In genomic region chr7:48188776-48189520, GRCh38 we compare ENCODE assay signal across 2 cellular contexts.
TF ChIP-seq lines count a peak whose summit lies in the region.

No MANE protein-coding gene starts in this region.

TF ChIP-seq in GM23338, 12 proteins besides CTCF, POLR2A, EP300 and RAD21 (continued from another document):
- TF ChIP-seq ZNF462 (CRISPR knock-in tag; IDR thresholded peaks at IDR 0.05): no peak
- TF ChIP-seq REST (IDR thresholded peaks at IDR 0.05; ENCODE audit: unreplicated experiment): no peak
- no peak for TF ChIP-seq JUNB (IDR thresholded peaks at IDR 0.05; ENCODE audit: unreplicated experiment)
- no peak for TF ChIP-seq CREB1 (CRISPR knock-in tag; IDR thresholded peaks at IDR 0.05; ENCODE audit: low read depth)
- TF ChIP-seq EZH2phosphoT487 (IDR thresholded peaks at IDR 0.05; ENCODE audit: unreplicated experiment): no peak
- TF ChIP-seq EZH2 (IDR thresholded peaks at IDR 0.05; ENCODE audit: low read depth, unreplicated experiment): no peak
- no peak for TF ChIP-seq STAT1 (IDR thresholded peaks at IDR 0.05; ENCODE audit: unreplicated experiment)
- TF ChIP-seq ETS1 (IDR thresholded peaks at IDR 0.05): no peak
- no peak for TF ChIP-seq ZNF331 (CRISPR knock-in tag; IDR thresholded peaks at IDR 0.05; ENCODE audit: low read depth)
- TF ChIP-seq POLR2AphosphoS5 (IDR thresholded peaks at IDR 0.05; ENCODE audit: low read depth): no peak
TF ChIP-seq in GM23338: peak in this region for 0.

TF ChIP-seq in HEK293T, 16 proteins besides CTCF, POLR2A, EP300 and RAD21:
- TF ChIP-seq PKNOX1 (IDR thresholded peaks at IDR 0.05) (no peak), NFRKB (IDR thresholded peaks at IDR 0.05) (no peak), CTBP1 (IDR thresholded peaks at IDR 0.05; ENCODE audit: borderline replicate concordance) (no peak), BHLHE40 (IDR thresholded peaks at IDR 0.05; ENCODE audit: borderline replicate concordance) (no peak), ELF4 (IDR thresholded peaks at IDR 0.05) (no peak), TARDBP (IDR thresholded peaks at IDR 0.05) (no peak), ARNT (IDR thresholded peaks at IDR 0.05) (no peak), SUZ12 (IDR thresholded peaks at IDR 0.05) (no peak), FOXA1 (IDR thresholded peaks at IDR 0.05) (no peak), FOXM1 (IDR thresholded peaks at IDR 0.05; ENCODE audit: borderline replicate concordance) (no peak), SP1 (IDR thresholded peaks at IDR 0.05) (no peak), L3MBTL2 (conservative IDR thresholded peaks at IDR 0.05) (no peak), LEF1 (IDR thresholded peaks at IDR 0.05; ENCODE audit: borderline replicate concordance) (no peak), ZNF384 (IDR thresholded peaks at IDR 0.05) (no peak), FOXK2 (IDR thresholded peaks at IDR 0.05) (no peak), HDGF (IDR thresholded peaks at IDR 0.05; ENCODE audit: borderline replicate concordance) (no peak)
